23 cellular contexts compared by ENCODE assay signal in the genomic region with DNA sequence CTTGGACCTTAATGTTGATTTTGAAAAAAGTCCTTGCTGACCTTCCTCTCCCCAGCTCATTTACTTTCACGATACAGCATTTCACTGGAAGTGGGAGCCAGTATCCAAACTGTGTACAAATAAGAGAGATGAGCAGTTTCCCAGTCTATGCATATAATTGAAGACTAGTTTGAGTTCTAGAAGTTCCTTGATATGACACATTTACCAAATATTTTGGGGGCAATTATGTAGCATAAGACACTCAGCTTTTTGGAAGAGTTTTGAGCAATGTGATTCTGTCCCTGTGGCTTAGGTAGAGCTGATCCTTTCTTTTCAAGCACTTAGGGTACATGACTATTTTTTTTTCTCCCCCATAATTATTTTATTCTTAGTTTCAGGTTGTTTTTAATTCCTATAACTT. TPM values are rescaled to one million over a fixed set of nuclear protein-coding genes. Genes with fewer than 3 reads are reported as not detected.
A peak's percentile ranks its signal among the peaks of the same experiment; 100 is the strongest.
DNase-seq lines count a peak whose midpoint lies in the region; ATAC-seq and TF ChIP-seq lines count a peak whose summit lies in the region.
"Had no signal": no experiment of that assay in that cellular context is flagged by ENCODE, and none has a peak within 500 bp of the region (broad histone marks: within the 10 kb centered on the region; RNA-seq: fewer than 3 reads in every experiment).

No MANE protein-coding gene starts in this region.

- H3K23ac ChIP-seq in IMR-90 (ENCODE audit: low read depth, low read length) = no peak overlapping the region

- H3K27me3 ChIP-seq in heart left ventricle (no peaks in the 10 kb centered on the region), IMR-90 (ENCODE audit: control insufficient read depth, insufficient read depth, low read length) (no peaks in the 10 kb centered on the region), skeletal muscle satellite cell (ENCODE audit: control insufficient read depth, insufficient read depth, low read length) (no peaks in the 10 kb centered on the region), Caco-2 (replicated peaks; ENCODE audit: control insufficient read depth, insufficient read depth, low read length) (no peaks in the 10 kb centered on the region), esophagus muscularis mucosa (no peaks in the 10 kb centered on the region)

- intact Hi-C loops in heart left ventricle (cut with DNase I) (no loop called here), left cardiac atrium (cut with DNase I) (no loop called here), IMR-90 (cut with micrococcal nuclease) (no loop called here), Caco-2 (cut with micrococcal nuclease; ENCODE audit: unreplicated experiment) (no loop called here), esophagus muscularis mucosa (cut with DNase I) (no loop called here)

- 32 to 50% (median 39%) methylated on average over 1 of the region's 1 CpG for WGBS in heart left ventricle, 4 donors
- no CpG with 5 or more reads among the region's 1 CpG for WGBS in IMR-90 (ENCODE audit: extremely low coverage in 2 of 2, insufficient read length in 1 of 2), 2 experiments
- 100% methylated on average over 1 of the region's 1 CpG for WGBS in esophagus muscularis mucosa

- in situ Hi-C loops in IMR-90 (cut with MboI; ENCODE audit: low sequenced_read_pairs) = no loop called here

- peak overlapping the region; percentile 18; the same call in 1 of the 2 replicates for H2BK20ac ChIP-seq in IMR-90 (ENCODE audit: low read depth, low read length)

- H2BK120ac ChIP-seq in IMR-90 (ENCODE audit: low read depth, low read length) = no peak overlapping the region

- no peak for TF ChIP-seq RAD21 in IMR-90 (IDR thresholded peaks at IDR 0.05; ENCODE audit: low read length)

- no peak overlapping the region for H3K27ac Mint-ChIP-seq in Caco-2 (ENCODE audit: unreplicated experiment)
- H3K27ac Mint-ChIP-seq: CD4-positive, CD25-positive, alpha-beta regulatory T cell; GM23338 had no signal

- no peaks in the 10 kb centered on the region for H3K36me3 ChIP-seq in heart left ventricle
- H3K36me3 ChIP-seq in IMR-90 (ENCODE audit: control insufficient read depth, insufficient read depth, low read length) = no peaks in the 10 kb centered on the region
- H3K36me3 ChIP-seq in skeletal muscle satellite cell (ENCODE audit: insufficient read depth, low read length) = no peaks in the 10 kb centered on the region
- no peaks in the 10 kb centered on the region for H3K36me3 ChIP-seq in Caco-2 (ENCODE audit: control insufficient read depth, insufficient read depth, low read length)
- H3K36me3 ChIP-seq in esophagus muscularis mucosa = no peaks in the 10 kb centered on the region
- H3K36me3 ChIP-seq: BE2C had no signal

- H3K56ac ChIP-seq in IMR-90 (ENCODE audit: extremely low read depth, insufficient read depth, low read length) = no peak overlapping the region

- H2BK5ac ChIP-seq in IMR-90 (ENCODE audit: low read depth, low read length, poor library complexity, severe bottlenecking) = no peak overlapping the region

- peaks cover 5% of the 10 kb centered on the region; the same call in 1 of the 2 replicates for H3K9me1 ChIP-seq in IMR-90 (ENCODE audit: insufficient read depth, low read length)

- H3K4me3 ChIP-seq in heart left ventricle (no peak overlapping the region), IMR-90 (ENCODE audit: insufficient read depth, low read depth, low read length) (no peak overlapping the region), fibroblast of mammary gland (ENCODE audit: control insufficient read depth, low read depth, low read length) (no peak overlapping the region), skeletal muscle satellite cell (ENCODE audit: low read length) (no peak overlapping the region), Caco-2 (ENCODE audit: low read depth, low read length) (no peak overlapping the region), esophagus muscularis mucosa (no peak overlapping the region)
- H3K4me3 ChIP-seq: GM12878, GM23338 had no signal

- no peak overlapping the region for H2AK9ac ChIP-seq in IMR-90 (replicated peaks; ENCODE audit: low read depth, low read length, poor library complexity)

- no peaks in the 10 kb centered on the region for H4K20me1 ChIP-seq in IMR-90 (ENCODE audit: insufficient read depth, low read length)

- H3K4me3 Mint-ChIP-seq in Caco-2 (ENCODE audit: unreplicated experiment) = no peak overlapping the region
- H3K4me3 Mint-ChIP-seq: CD4-positive, CD25-positive, alpha-beta regulatory T cell; GM23338 had no signal

- CTCF ChIA-PET in IMR-90 (lab: Yijun Ruan, JAX) (interaction anchor here (0.6 to 1.4 kb wide), 3 partner anchors 42 to 1901 kb away, joined by 3 to 4 read pairs (median 3); no protein-coding TSS in a partner anchor), Caco-2 (lab: Charles Lee) (no interaction called here)

- no peak for TF ChIP-seq CTCF in heart left ventricle (IDR thresholded peaks at IDR 0.05)
- no peak for TF ChIP-seq CTCF in IMR-90 (conservative IDR thresholded peaks at IDR 0.05; ENCODE audit: low read depth, low read length)
- TF ChIP-seq CTCF in fibroblast of mammary gland (conservative IDR thresholded peaks at IDR 0.05; ENCODE audit: control insufficient read depth, insufficient read depth, low read depth, low read length) = no peak
- TF ChIP-seq CTCF in Caco-2 (IDR thresholded peaks at IDR 0.05; ENCODE audit: insufficient read depth in 1 of 2, low read depth in 1 of 2, low read length in 1 of 2, severe bottlenecking in 1 of 2, unreplicated experiment in 1 of 2) = no peak
- no peak for TF ChIP-seq CTCF in esophagus muscularis mucosa (IDR thresholded peaks at IDR 0.05)

- H3K79me1 ChIP-seq in IMR-90 (ENCODE audit: low read depth in 1 of 2, low read length in 2 of 2) = no peaks in the 10 kb centered on the region

- TF ChIP-seq POLR2A in heart left ventricle (IDR thresholded peaks at IDR 0.05) (no peak), IMR-90 (IDR thresholded peaks at IDR 0.05; ENCODE audit: low read depth, low read length) (no peak), esophagus muscularis mucosa (IDR thresholded peaks at IDR 0.05; ENCODE audit: low read depth) (no peak)

- H2AFZ ChIP-seq in IMR-90 (replicated peaks; ENCODE audit: low read length, poor library complexity) = no peak overlapping the region
- H2AFZ ChIP-seq: GM23338 had no signal

- H3K9ac ChIP-seq in IMR-90 (ENCODE audit: low read depth, low read length) (no peak overlapping the region), skeletal muscle satellite cell (ENCODE audit: low read depth, low read length) (peak overlapping the region; percentile 22)

- POLR2A ChIA-PET in IMR-90 (lab: Charles Lee; ENCODE audit: unreplicated experiment) (no interaction called here), Caco-2 (lab: Charles Lee) (no interaction called here)

- BruUV-seq in IMR-90 (replicated peaks; lab: Mats Ljungman, UMichigan) (no TSS peak), Caco-2 (replicated peaks; lab: Mats Ljungman, UMichigan) (no TSS peak)

- H2BK15ac ChIP-seq in IMR-90 (ENCODE audit: low read depth, low read length) = no peak overlapping the region

- no peak overlapping the region for H3K14ac ChIP-seq in IMR-90 (replicated peaks; ENCODE audit: low read depth, low read length)

- no peak overlapping the region for H4K91ac ChIP-seq in IMR-90 (ENCODE audit: insufficient read depth, low read depth, low read length)

- H3K4me1 ChIP-seq in heart left ventricle = peaks cover 0 to 57% (median 15%) of the 10 kb centered on the region in 12 donors
- H3K4me1 ChIP-seq in IMR-90 (ENCODE audit: control insufficient read depth, insufficient read depth, low read length) = peaks cover 1% of the 10 kb centered on the region; the same call in 1 of the 2 replicates
- peaks cover 37% of the 10 kb centered on the region for H3K4me1 ChIP-seq in skeletal muscle satellite cell (ENCODE audit: control insufficient read depth, insufficient read depth, low read length)
- H3K4me1 ChIP-seq in Caco-2 = no peaks in the 10 kb centered on the region
- peaks cover 13 to 40% (median 33%) of the 10 kb centered on the region in 4 donors for H3K4me1 ChIP-seq in esophagus muscularis mucosa
- H3K4me1 ChIP-seq: BE2C had no signal

- ATAC-seq in heart left ventricle (no peak), left cardiac atrium (no peak), IMR-90 (ENCODE audit: low read depth) (no peak)
- ATAC-seq: GM12878, GM23338, HepG2 had no signal

- H3K9me3 ChIP-seq in heart left ventricle = no peaks in the 10 kb centered on the region
- H3K9me3 ChIP-seq in IMR-90 (ENCODE audit: control insufficient read depth, insufficient read depth, low read length) = no peaks in the 10 kb centered on the region
- H3K9me3 ChIP-seq in skeletal muscle satellite cell (replicated peaks; ENCODE audit: low read length) = no peaks in the 10 kb centered on the region
- no peaks in the 10 kb centered on the region for H3K9me3 ChIP-seq in Caco-2
- no peaks in the 10 kb centered on the region for H3K9me3 ChIP-seq in esophagus muscularis mucosa
- H3K9me3 ChIP-seq: BE2C had no signal

- no peak overlapping the region for H3K4ac ChIP-seq in IMR-90 (ENCODE audit: low read depth, low read length)

- H3K27me3 Mint-ChIP-seq in Caco-2 (ENCODE audit: insufficient read depth, unreplicated experiment) = peaks cover 2% of the 10 kb centered on the region

- no peak overlapping the region for H4K5ac ChIP-seq in IMR-90 (ENCODE audit: low read depth, low read length)

- DNase-seq in heart left ventricle (no peak), left cardiac atrium (no peak), IMR-90 (no peak), fibroblast of mammary gland (ENCODE audit: low read depth) (peak; percentile 30), Caco-2 (no peak), globus pallidus (ENCODE audit: low spot score) (no peak), esophagus muscularis mucosa (ENCODE audit: extremely low spot score) (no peak)
- DNase-seq: 8988T; BE2C; CD4-positive, CD25-positive, alpha-beta regulatory T cell; COR-L47; KG1; NCI-H1417; NCI-H187 treated with DMSO at 0.1 percent for 48 hours; NCI-H226; NCI-H524; NCI-H82; OCI-M1; SHP77 treated with DMSO at 0.1 percent for 48 hours had no signal

- H3K4me1 Mint-ChIP-seq in Caco-2 (ENCODE audit: low read depth, unreplicated experiment) = no peaks in the 10 kb centered on the region
- H3K4me1 Mint-ChIP-seq: CD4-positive, CD25-positive, alpha-beta regulatory T cell; GM23338 had no signal

- H3K36me3 Mint-ChIP-seq in Caco-2 (ENCODE audit: insufficient read depth, unreplicated experiment) = no peaks in the 10 kb centered on the region
- H3K36me3 Mint-ChIP-seq: CD4-positive, CD25-positive, alpha-beta regulatory T cell had no signal

- H3K4me2 ChIP-seq in IMR-90 (ENCODE audit: low read depth, low read length) (no peak overlapping the region), skeletal muscle satellite cell (ENCODE audit: low read length) (peak overlapping the region; percentile 4)
- H3K4me2 ChIP-seq: GM23338 had no signal

- H3K27ac ChIP-seq in heart left ventricle (peak overlapping the region in 7 of 12 donors; percentile 1 to 90 (median 68)), IMR-90 (ENCODE audit: insufficient read depth, low read length) (no peak overlapping the region), esophagus muscularis mucosa (replicated peaks in 1 of 4) (no peak overlapping the region)

- H2AK5ac ChIP-seq in IMR-90 (ENCODE audit: low read depth, low read length) = no peak overlapping the region

- TF ChIP-seq EP300 in esophagus muscularis mucosa (IDR thresholded peaks at IDR 0.05) = no peak

- no peaks in the 10 kb centered on the region for H3K9me3 Mint-ChIP-seq in Caco-2 (ENCODE audit: unreplicated experiment)

- dilution Hi-C loops in IMR-90 (cut with HindIII; ENCODE audit: low sequenced_read_pairs, unreplicated experiment) = no loop called here

- no peak overlapping the region for H3K18ac ChIP-seq in IMR-90 (ENCODE audit: low read depth, low read length)

- no peak overlapping the region for H4K8ac ChIP-seq in IMR-90 (ENCODE audit: low read depth in 2 of 2, low read length in 2 of 2)

RNA-seq across cellular contexts. Expression of a gene that starts 26.4 kb away (rescaled TPM):
- total RNA-seq in heart left ventricle (1 to 10 TPM in 8 of 9 donors, under 1 TPM in 1; 0.99 to 4.0 (median 2.8) TPM), left cardiac atrium (1 to 10 TPM; 1.9 to 3.1 TPM), IMR-90 (2012; rRNA removed) (0.18 and 0.28 TPM in 2 replicates), Caco-2 (2022) (4.3 and 4.4 TPM in 2 replicates), esophagus muscularis mucosa (1 to 10 TPM; 4.5 to 8.7 (median 6.8) TPM)
- polyA plus RNA-seq in heart left ventricle (1 to 10 TPM; 1.3 to 2.5 TPM), IMR-90 (2012; rRNA removed) (0.06 and 0.07 TPM in 2 replicates)
- polyA plus RNA-seq in IMR-90 (2012; cell fraction: cytosol; rRNA removed) = 0.01 and 0.04 TPM in 2 replicates
- polyA plus RNA-seq in IMR-90 (2012; cell fraction: nucleus; rRNA removed; ENCODE audit: low replicate concordance) = not detected in 2 replicates
- total RNA-seq in skeletal muscle satellite cell (2012; rRNA removed) = 0.25 and 0.66 TPM in 2 replicates
- total RNA-seq: CD4-positive, CD25-positive, alpha-beta regulatory T cell had no signal

Comparison
In these comparisons a context has a peak if more than half of its experiments do, and no peak if none do; other contexts are left out.
1. H3K27ac ChIP-seq: peak in heart left ventricle (7 of 12); none in IMR-90 (single experiment) and esophagus muscularis mucosa (0 of 4).